In the genomic region with DNA sequence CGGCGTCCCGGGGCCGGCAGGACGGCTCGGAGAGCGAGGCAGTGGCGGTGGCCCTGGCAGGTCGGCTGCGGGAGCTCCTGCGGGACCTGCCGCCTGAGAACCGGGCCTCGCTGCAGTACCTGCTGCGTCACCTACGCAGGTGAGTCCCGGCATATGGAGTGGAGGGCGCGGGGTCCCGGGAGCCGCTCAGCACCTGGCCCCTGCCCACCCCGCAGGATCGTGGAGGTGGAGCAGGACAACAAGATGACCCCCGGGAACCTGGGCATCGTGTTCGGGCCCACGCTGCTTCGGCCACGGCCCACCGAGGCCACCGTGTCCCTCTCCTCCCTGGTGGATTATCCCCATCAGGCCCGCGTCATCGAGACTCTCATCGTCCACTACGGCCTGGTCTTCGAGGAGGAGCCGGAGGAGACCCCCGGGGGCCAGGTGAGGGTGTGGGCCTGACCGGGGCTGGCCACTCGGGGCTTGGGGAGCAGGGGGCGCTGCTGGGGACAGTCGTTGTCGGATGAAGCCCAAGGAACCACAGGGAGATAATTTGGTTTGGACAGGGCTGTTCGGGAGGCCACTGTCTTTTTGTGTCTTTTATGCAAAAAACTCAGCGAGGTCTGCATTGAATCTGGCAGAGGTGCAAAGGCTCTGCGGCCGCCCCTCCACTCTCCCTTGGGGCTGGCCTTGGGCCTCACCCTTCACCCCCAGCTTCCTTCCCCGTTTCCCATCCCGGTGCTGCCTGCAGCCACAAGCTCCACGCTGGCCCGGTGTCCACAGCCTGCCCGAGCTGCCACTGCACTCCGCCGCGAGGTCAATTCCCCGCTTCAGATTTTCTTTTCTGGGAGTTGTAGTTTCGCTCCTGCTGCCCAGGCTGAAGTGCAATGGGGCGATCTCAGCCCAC, we compare ENCODE assay signal across 1 cellular context.
TF ChIP-seq lines count a peak whose summit lies in the region.

No MANE protein-coding gene starts in this region.

TF ChIP-seq in IMR-90, 13 proteins besides CTCF, POLR2A, EP300 and RAD21 (continued from another document):
- no peak for TF ChIP-seq MAFK (IDR thresholded peaks at IDR 0.05; ENCODE audit: low read depth, low read length)
- TF ChIP-seq CHD1 (IDR thresholded peaks at IDR 0.05; ENCODE audit: low read depth, low read length), result no peak
- no peak for TF ChIP-seq RCOR1 (IDR thresholded peaks at IDR 0.05; ENCODE audit: insufficient replicate concordance, low read length)
- no peak for TF ChIP-seq FOS (IDR thresholded peaks at IDR 0.05; ENCODE audit: low read depth, low read length)
- no peak for TF ChIP-seq SMC3 (IDR thresholded peaks at IDR 0.05; ENCODE audit: low read depth, low read length)
- TF ChIP-seq, protein P1, sequence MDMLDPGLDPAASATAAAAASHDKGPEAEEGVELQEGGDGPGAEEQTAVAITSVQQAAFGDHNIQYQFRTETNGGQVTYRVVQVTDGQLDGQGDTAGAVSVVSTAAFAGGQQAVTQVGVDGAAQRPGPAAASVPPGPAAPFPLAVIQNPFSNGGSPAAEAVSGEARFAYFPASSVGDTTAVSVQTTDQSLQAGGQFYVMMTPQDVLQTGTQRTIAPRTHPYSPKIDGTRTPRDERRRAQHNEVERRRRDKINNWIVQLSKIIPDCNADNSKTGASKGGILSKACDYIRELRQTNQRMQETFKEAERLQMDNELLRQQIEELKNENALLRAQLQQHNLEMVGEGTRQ (IDR thresholded peaks at IDR 0.05; ENCODE audit: low read depth, low read length), result no peak
- TF ChIP-seq BHLHE40 (IDR thresholded peaks at IDR 0.05; ENCODE audit: low read depth, low read length), result no peak
TF ChIP-seq in IMR-90: peak in this region for 0.
